In the genomic region with DNA sequence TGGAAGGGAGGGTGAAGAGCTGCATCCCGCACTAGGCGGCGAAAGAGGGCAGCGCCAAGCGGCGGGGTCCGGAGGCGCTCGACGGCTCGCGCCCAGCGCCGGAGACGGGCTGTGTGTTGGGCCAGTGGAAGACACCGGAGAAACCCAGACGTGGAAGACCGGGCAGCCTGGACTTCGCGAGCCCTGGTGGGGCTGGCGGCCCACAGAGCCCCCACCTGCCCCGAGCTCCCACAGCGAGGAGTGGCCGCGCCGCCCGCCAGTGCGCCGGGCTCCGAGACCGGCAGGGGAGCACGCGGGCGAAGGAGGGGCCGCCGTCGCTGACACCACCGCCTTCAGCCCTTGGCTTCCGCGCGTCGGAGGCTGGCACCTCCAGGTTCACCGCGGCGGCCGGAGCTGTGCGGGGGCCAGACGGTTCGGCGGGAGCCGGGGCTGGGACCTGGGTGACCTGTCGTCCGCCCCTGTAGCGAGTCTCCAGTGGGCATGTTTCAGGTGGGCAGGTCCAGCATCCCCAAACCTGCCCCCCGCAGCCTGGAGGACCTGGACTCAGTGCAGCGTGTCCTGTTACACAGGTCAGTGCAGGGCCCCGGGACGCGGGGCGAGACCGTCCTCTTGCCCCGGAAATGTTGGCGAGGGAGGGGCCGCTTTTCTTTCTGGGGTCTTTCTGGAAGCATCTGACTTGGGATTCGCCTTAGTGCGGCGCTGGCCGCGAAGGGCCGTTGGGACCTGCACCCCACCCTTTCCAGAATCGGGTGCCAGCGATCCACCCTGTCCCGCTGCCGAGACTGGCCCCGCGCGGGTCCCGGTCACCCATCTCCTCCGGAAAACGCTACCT, we compare ENCODE assay signal across 1 cellular context.
A peak's percentile ranks its signal among the peaks of the same experiment; 100 is the strongest.
TF ChIP-seq lines count a peak whose summit lies in the region.

No MANE protein-coding gene starts in this region.

TF ChIP-seq in HEK293, 187 proteins besides CTCF, POLR2A, EP300 and RAD21 (continued from another document and continues in another):
- TF ChIP-seq, protein P1, sequence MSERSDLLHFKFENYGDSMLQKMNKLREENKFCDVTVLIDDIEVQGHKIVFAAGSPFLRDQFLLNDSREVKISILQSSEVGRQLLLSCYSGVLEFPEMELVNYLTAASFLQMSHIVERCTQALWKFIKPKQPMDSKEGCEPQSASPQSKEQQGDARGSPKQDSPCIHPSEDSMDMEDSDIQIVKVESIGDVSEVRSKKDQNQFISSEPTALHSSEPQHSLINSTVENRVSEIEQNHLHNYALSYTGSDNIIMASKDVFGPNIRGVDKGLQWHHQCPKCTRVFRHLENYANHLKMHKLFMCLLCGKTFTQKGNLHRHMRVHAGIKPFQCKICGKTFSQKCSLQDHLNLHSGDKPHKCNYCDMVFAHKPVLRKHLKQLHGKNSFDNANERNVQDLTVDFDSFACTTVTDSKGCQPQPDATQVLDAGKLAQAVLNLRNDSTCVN (tag by site-specific recombination; optimal IDR thresholded peaks at IDR 0.05): peak; percentile 82
- TF ChIP-seq ZNF292 (tag by site-specific recombination; IDR thresholded peaks at IDR 0.05; ENCODE audit: borderline replicate concordance, low read depth) (no peak), ZNF544 (tag by site-specific recombination; IDR thresholded peaks at IDR 0.05) (no peak), ZNF335 (tag by site-specific recombination; conservative IDR thresholded peaks at IDR 0.05) (peak; percentile 89), ZBTB17 (tag by site-specific recombination; IDR thresholded peaks at IDR 0.05) (peak; percentile 49), ZNF121 (tag by site-specific recombination; IDR thresholded peaks at IDR 0.05) (no peak), ZNF837 (tag by site-specific recombination; IDR thresholded peaks at IDR 0.05) (peak; percentile 55; the same call in 1 of the 2 replicates), ZNF239 (tag by site-specific recombination; IDR thresholded peaks at IDR 0.05) (no peak), KLF8 (tag by site-specific recombination; IDR thresholded peaks at IDR 0.05) (peak; percentile 29; the same call in 1 of the 2 replicates), ZNF664 (tag by site-specific recombination; IDR thresholded peaks at IDR 0.05) (no peak), ZNF660 (tag by site-specific recombination; IDR thresholded peaks at IDR 0.05) (peak; percentile 47), ZNF830 (tag by site-specific recombination; IDR thresholded peaks at IDR 0.05; ENCODE audit: low read depth) (no peak), RBAK (tag by site-specific recombination; IDR thresholded peaks at IDR 0.05) (no peak), ZEB2 (tag by site-specific recombination; IDR thresholded peaks at IDR 0.05) (peak; percentile 27), ZNF596 (tag by site-specific recombination; IDR thresholded peaks at IDR 0.05) (no peak), SP3 (tag by site-specific recombination; IDR thresholded peaks at IDR 0.05) (peak; percentile 29; the same call in 1 of the 2 replicates), ZNF792 (tag by site-specific recombination; IDR thresholded peaks at IDR 0.05) (no peak), ZNF560 (tag by site-specific recombination; IDR thresholded peaks at IDR 0.05; ENCODE audit: borderline replicate concordance) (no peak), EGR2 (tag by site-specific recombination; IDR thresholded peaks at IDR 0.05; ENCODE audit: low read depth) (peak; percentile 41; the same call in 1 of the 2 replicates), ZXDB (tag by site-specific recombination; IDR thresholded peaks at IDR 0.05) (peak; percentile 53), WT1 (tag by site-specific recombination; IDR thresholded peaks at IDR 0.05) (no peak), ZNF202 (tag by site-specific recombination; IDR thresholded peaks at IDR 0.05; ENCODE audit: borderline replicate concordance) (no peak), ZNF112 (tag by site-specific recombination; IDR thresholded peaks at IDR 0.05) (no peak), ZNF558 (tag by site-specific recombination; IDR thresholded peaks at IDR 0.05) (no peak), ZNF248 (tag by site-specific recombination; IDR thresholded peaks at IDR 0.05) (no peak), ZNF391 (tag by site-specific recombination; IDR thresholded peaks at IDR 0.05; ENCODE audit: borderline replicate concordance, low read depth) (no peak), SCRT1 (tag by site-specific recombination; IDR thresholded peaks at IDR 0.05; ENCODE audit: borderline replicate concordance) (no peak), ZFP69B (tag by site-specific recombination; IDR thresholded peaks at IDR 0.05) (0 out of 2 replicates have a peak, but pooled peaks have one; percentile 30), ZNF16 (tag by site-specific recombination; IDR thresholded peaks at IDR 0.05; ENCODE audit: low read depth) (no peak), ZIC2 (tag by site-specific recombination; IDR thresholded peaks at IDR 0.05) (peak; percentile 58; the same call in 1 of the 2 replicates)
- TF ChIP-seq, protein P2, sequence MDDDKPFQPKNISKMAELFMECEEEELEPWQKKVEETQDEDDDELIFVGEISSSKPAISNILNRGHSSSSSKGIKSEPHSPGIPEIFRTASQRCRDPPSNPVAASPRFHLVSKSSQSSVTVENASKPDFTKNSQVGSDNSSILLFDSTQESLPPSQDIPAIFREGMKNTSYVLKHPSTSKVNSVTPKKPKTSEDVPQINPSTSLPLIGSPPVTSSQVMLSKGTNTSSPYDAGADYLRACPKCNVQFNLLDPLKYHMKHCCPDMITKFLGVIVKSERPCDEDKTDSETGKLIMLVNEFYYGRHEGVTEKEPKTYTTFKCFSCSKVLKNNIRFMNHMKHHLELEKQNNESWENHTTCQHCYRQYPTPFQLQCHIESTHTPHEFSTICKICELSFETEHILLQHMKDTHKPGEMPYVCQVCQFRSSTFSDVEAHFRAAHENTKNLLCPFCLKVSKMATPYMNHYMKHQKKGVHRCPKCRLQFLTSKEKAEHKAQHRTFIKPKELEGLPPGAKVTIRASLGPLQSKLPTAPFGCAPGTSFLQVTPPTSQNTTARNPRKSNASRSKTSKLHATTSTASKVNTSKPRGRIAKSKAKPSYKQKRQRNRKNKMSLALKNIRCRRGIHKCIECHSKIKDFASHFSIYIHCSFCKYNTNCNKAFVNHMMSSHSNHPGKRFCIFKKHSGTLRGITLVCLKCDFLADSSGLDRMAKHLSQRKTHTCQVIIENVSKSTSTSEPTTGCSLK (tag by site-specific recombination; IDR thresholded peaks at IDR 0.05): no peak
- TF ChIP-seq, protein P3, sequence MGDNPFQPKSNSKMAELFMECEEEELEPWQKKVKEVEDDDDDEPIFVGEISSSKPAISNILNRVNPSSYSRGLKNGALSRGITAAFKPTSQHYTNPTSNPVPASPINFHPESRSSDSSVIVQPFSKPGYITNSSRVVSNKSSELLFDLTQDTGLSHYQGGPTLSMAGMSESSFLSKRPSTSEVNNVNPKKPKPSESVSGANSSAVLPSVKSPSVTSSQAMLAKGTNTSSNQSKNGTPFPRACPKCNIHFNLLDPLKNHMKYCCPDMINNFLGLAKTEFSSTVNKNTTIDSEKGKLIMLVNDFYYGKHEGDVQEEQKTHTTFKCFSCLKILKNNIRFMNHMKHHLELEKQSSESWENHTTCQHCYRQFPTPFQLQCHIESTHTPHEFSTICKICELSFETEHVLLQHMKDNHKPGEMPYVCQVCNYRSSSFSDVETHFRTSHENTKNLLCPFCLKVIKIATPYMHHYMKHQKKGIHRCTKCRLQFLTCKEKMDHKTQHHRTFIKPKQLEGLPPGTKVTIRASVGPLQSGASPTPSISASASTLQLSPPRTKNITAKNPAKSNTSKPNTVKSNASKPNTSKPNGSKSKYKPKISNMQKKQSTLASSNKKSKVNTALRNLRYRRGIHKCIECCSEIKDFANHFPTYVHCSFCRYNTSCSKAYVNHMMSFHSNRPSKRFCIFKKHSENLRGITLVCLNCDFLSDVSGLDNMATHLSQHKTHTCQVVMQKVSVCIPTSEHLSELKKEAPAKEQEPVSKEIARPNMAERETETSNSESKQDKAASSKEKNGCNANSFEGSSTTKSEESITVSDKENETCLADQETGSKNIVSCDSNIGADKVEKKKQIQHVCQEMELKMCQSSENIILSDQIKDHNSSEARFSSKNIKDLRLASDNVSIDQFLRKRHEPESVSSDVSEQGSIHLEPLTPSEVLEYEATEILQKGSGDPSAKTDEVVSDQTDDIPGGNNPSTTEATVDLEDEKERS (tag by site-specific recombination; IDR thresholded peaks at IDR 0.05): no peak
- TF ChIP-seq, protein P4, sequence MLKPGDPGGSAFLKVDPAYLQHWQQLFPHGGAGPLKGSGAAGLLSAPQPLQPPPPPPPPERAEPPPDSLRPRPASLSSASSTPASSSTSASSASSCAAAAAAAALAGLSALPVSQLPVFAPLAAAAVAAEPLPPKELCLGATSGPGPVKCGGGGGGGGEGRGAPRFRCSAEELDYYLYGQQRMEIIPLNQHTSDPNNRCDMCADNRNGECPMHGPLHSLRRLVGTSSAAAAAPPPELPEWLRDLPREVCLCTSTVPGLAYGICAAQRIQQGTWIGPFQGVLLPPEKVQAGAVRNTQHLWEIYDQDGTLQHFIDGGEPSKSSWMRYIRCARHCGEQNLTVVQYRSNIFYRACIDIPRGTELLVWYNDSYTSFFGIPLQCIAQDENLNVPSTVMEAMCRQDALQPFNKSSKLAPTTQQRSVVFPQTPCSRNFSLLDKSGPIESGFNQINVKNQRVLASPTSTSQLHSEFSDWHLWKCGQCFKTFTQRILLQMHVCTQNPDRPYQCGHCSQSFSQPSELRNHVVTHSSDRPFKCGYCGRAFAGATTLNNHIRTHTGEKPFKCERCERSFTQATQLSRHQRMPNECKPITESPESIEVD (tag by site-specific recombination; IDR thresholded peaks at IDR 0.05): no peak
- TF ChIP-seq, protein P5, sequence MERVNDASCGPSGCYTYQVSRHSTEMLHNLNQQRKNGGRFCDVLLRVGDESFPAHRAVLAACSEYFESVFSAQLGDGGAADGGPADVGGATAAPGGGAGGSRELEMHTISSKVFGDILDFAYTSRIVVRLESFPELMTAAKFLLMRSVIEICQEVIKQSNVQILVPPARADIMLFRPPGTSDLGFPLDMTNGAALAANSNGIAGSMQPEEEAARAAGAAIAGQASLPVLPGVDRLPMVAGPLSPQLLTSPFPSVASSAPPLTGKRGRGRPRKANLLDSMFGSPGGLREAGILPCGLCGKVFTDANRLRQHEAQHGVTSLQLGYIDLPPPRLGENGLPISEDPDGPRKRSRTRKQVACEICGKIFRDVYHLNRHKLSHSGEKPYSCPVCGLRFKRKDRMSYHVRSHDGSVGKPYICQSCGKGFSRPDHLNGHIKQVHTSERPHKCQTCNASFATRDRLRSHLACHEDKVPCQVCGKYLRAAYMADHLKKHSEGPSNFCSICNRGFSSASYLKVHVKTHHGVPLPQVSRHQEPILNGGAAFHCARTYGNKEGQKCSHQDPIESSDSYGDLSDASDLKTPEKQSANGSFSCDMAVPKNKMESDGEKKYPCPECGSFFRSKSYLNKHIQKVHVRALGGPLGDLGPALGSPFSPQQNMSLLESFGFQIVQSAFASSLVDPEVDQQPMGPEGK (tag by site-specific recombination; IDR thresholded peaks at IDR 0.05): peak; percentile 85
- TF ChIP-seq, protein P6, sequence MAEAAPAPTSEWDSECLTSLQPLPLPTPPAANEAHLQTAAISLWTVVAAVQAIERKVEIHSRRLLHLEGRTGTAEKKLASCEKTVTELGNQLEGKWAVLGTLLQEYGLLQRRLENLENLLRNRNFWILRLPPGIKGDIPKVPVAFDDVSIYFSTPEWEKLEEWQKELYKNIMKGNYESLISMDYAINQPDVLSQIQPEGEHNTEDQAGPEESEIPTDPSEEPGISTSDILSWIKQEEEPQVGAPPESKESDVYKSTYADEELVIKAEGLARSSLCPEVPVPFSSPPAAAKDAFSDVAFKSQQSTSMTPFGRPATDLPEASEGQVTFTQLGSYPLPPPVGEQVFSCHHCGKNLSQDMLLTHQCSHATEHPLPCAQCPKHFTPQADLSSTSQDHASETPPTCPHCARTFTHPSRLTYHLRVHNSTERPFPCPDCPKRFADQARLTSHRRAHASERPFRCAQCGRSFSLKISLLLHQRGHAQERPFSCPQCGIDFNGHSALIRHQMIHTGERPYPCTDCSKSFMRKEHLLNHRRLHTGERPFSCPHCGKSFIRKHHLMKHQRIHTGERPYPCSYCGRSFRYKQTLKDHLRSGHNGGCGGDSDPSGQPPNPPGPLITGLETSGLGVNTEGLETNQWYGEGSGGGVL (tag by site-specific recombination; IDR thresholded peaks at IDR 0.05): peak; percentile 70
- TF ChIP-seq, protein P7, sequence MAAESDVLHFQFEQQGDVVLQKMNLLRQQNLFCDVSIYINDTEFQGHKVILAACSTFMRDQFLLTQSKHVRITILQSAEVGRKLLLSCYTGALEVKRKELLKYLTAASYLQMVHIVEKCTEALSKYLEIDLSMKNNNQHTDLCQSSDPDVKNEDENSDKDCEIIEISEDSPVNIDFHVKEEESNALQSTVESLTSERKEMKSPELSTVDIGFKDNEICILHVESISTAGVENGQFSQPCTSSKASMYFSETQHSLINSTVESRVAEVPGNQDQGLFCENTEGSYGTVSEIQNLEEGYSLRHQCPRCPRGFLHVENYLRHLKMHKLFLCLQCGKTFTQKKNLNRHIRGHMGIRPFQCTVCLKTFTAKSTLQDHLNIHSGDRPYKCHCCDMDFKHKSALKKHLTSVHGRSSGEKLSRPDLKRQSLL (tag by site-specific recombination; IDR thresholded peaks at IDR 0.05): no peak
- TF ChIP-seq, protein P8, sequence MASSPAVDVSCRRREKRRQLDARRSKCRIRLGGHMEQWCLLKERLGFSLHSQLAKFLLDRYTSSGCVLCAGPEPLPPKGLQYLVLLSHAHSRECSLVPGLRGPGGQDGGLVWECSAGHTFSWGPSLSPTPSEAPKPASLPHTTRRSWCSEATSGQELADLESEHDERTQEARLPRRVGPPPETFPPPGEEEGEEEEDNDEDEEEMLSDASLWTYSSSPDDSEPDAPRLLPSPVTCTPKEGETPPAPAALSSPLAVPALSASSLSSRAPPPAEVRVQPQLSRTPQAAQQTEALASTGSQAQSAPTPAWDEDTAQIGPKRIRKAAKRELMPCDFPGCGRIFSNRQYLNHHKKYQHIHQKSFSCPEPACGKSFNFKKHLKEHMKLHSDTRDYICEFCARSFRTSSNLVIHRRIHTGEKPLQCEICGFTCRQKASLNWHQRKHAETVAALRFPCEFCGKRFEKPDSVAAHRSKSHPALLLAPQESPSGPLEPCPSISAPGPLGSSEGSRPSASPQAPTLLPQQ (tag by site-specific recombination; IDR thresholded peaks at IDR 0.05): peak; percentile 73
- TF ChIP-seq, protein P9, sequence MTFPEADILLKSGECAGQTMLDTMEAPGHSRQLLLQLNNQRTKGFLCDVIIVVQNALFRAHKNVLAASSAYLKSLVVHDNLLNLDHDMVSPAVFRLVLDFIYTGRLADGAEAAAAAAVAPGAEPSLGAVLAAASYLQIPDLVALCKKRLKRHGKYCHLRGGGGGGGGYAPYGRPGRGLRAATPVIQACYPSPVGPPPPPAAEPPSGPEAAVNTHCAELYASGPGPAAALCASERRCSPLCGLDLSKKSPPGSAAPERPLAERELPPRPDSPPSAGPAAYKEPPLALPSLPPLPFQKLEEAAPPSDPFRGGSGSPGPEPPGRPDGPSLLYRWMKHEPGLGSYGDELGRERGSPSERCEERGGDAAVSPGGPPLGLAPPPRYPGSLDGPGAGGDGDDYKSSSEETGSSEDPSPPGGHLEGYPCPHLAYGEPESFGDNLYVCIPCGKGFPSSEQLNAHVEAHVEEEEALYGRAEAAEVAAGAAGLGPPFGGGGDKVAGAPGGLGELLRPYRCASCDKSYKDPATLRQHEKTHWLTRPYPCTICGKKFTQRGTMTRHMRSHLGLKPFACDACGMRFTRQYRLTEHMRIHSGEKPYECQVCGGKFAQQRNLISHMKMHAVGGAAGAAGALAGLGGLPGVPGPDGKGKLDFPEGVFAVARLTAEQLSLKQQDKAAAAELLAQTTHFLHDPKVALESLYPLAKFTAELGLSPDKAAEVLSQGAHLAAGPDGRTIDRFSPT (tag by site-specific recombination; IDR thresholded peaks at IDR 0.05): peak; percentile 44
